Comparison of ENCODE assay signal across 8 cellular contexts in genomic region chr11:31509017-31509411, GRCh38. TPM values are rescaled to one million over a fixed set of nuclear protein-coding genes. Genes with fewer than 3 reads are reported as not detected.
A peak's percentile ranks its signal among the peaks of the same experiment; 100 is the strongest.
DNase-seq lines count a peak whose midpoint lies in the region; ATAC-seq and TF ChIP-seq lines count a peak whose summit lies in the region.

No MANE protein-coding gene starts in this region.

- no peak for TF ChIP-seq RAD21 in SK-N-SH (IDR thresholded peaks at IDR 0.05; ENCODE audit: low read length)

- TF ChIP-seq EP300 in SK-N-SH (IDR thresholded peaks at IDR 0.05; ENCODE audit: borderline replicate concordance in 1 of 2, low read depth in 1 of 2, low read length in 1 of 2): no peak

- H3K36me3 Mint-ChIP-seq in activated naive CD4-positive, alpha-beta T cell treated with anti-CD3 and anti-CD28 coated beads for 36 hours (ENCODE audit: low read depth): peaks cover 16% of the 10 kb centered on the region

- H4K8ac ChIP-seq in trophoblast cell (ENCODE audit: low read depth, low read length): no peak overlapping the region

- CTCF ChIA-PET in activated naive CD4-positive, alpha-beta T cell treated with anti-CD3 and anti-CD28 coated beads for 36 hours (lab: Charles Lee): no interaction called here
- CTCF ChIA-PET in SK-N-SH (lab: Yijun Ruan, JAX): no interaction called here

- no peak overlapping the region for H3K23ac ChIP-seq in trophoblast cell (ENCODE audit: low read length)

- peak overlapping the region; percentile 99 for H3K4me3 Mint-ChIP-seq in activated naive CD4-positive, alpha-beta T cell treated with anti-CD3 and anti-CD28 coated beads for 36 hours

- H2AFZ ChIP-seq in SK-N-SH (ENCODE audit: low read depth) (peak overlapping the region; percentile 97), trophoblast cell (ENCODE audit: insufficient read depth, low read length, poor library complexity) (no peak overlapping the region)

- H3K4me1 Mint-ChIP-seq in activated naive CD4-positive, alpha-beta T cell treated with anti-CD3 and anti-CD28 coated beads for 36 hours (ENCODE audit: low read depth): peaks cover 39% of the 10 kb centered on the region

- H3K4me2 ChIP-seq in SK-N-SH (peak overlapping the region; percentile 73), trophoblast cell (ENCODE audit: low read length) (peak overlapping the region; percentile 64)

- peaks cover 7 to 8% of the 10 kb centered on the region in 2 experiments for H3K36me3 ChIP-seq in SK-N-SH (replicated peaks in 1 of 2; ENCODE audit: control insufficient read depth in 1 of 2, insufficient read depth in 2 of 2, low read length in 1 of 2)
- H3K36me3 ChIP-seq in trophoblast cell (ENCODE audit: control insufficient read depth in 1 of 2, insufficient read depth in 2 of 2, low read length in 2 of 2): no peaks in the 10 kb centered on the region

- H3K27ac ChIP-seq in SK-N-SH (ENCODE audit: low read depth in 2 of 2, low read length in 1 of 2) (peak overlapping the region in 1 of 2 experiments; percentile 68; a peak in 1 of 4 replicates), trophoblast cell (ENCODE audit: low read depth, low read length) (no peak overlapping the region)

- H3K9ac ChIP-seq in SK-N-SH (peak overlapping the region; percentile 83), trophoblast cell (ENCODE audit: low read length) (peak overlapping the region; percentile 24)

- H3K9me3 ChIP-seq in SK-N-SH (no peaks in the 10 kb centered on the region), trophoblast cell (ENCODE audit: insufficient read depth, low read depth, low read length) (peaks cover 3% of the 10 kb centered on the region)

- H3K18ac ChIP-seq in trophoblast cell (ENCODE audit: low read length): no peak overlapping the region

- no peaks in the 10 kb centered on the region for H3F3A ChIP-seq in SK-N-SH (replicated peaks; ENCODE audit: insufficient read depth)

- ATAC-seq in HG02798 (IDR thresholded peaks at IDR 0.05; ENCODE audit: poor library complexity, unreplicated experiment): peak; percentile 5
- no peak for ATAC-seq in GM19467 (IDR thresholded peaks at IDR 0.05; ENCODE audit: unreplicated experiment)

- intact Hi-C loops in activated naive CD4-positive, alpha-beta T cell treated with anti-CD3 and anti-CD28 coated beads for 36 hours (cut with micrococcal nuclease): loop anchor here (1.0 to 10.0 kb wide), 5 partner anchors 140 to 1184 kb away; partner anchors contain the start of genes ARL14EP, DCDC1, DNAJC24 and EIF3M

- H3K9me3 Mint-ChIP-seq in activated naive CD4-positive, alpha-beta T cell treated with anti-CD3 and anti-CD28 coated beads for 36 hours: no peaks in the 10 kb centered on the region

- no peaks in the 10 kb centered on the region for H3K27me3 ChIP-seq in SK-N-SH (ENCODE audit: insufficient read depth)
- no peaks in the 10 kb centered on the region for H3K27me3 ChIP-seq in trophoblast cell (ENCODE audit: insufficient read depth, low read length)

- no peak for TF ChIP-seq CTCF in SK-N-SH (IDR thresholded peaks at IDR 0.05)
- TF ChIP-seq CTCF in fibroblast of pulmonary artery (IDR thresholded peaks at IDR 0.05; ENCODE audit: low read length, missing control alignments): no peak

- H3K79me2 ChIP-seq in SK-N-SH (ENCODE audit: insufficient read depth) (peaks cover 48% of the 10 kb centered on the region), trophoblast cell (ENCODE audit: control insufficient read depth, insufficient read depth, low read length, poor library complexity) (peaks cover 2% of the 10 kb centered on the region)

- no peak overlapping the region for H2BK120ac ChIP-seq in trophoblast cell (ENCODE audit: insufficient read depth, low read length, poor library complexity)

- H3K4me1 ChIP-seq in SK-N-SH (ENCODE audit: control insufficient read depth in 1 of 2, insufficient read depth in 2 of 2, low read depth in 1 of 2, low read length in 1 of 2) (peaks cover 12 to 22% of the 10 kb centered on the region in 2 experiments; a peak in 3 of 4 replicates), trophoblast cell (ENCODE audit: control insufficient read depth in 1 of 2, insufficient read depth in 2 of 2, low read length in 2 of 2) (no peaks in the 10 kb centered on the region)

- H3K9me2 ChIP-seq in SK-N-SH: no peaks in the 10 kb centered on the region

- H4K12ac ChIP-seq in trophoblast cell (ENCODE audit: low read depth, low read length): no peak overlapping the region

- 3% methylated on average over 8 of the region's 8 CpGs for WGBS in SK-N-SH (ENCODE audit: low lambda C conversion rate)
- WGBS in trophoblast cell (ENCODE audit: extremely low coverage, insufficient coverage, insufficient read length): no CpG with 5 or more reads among the region's 8 CpGs

- H3K4me3 ChIP-seq in SK-N-SH (ENCODE audit: low read depth in 2 of 2, low read length in 1 of 2) (peak overlapping the region; percentile 95 to 97), fibroblast of pulmonary artery (replicated peaks; ENCODE audit: low read depth, low read length) (peak overlapping the region; percentile 98), trophoblast cell (ENCODE audit: low read depth, low read length) (peak overlapping the region; percentile 72)

- H4K91ac ChIP-seq in trophoblast cell (ENCODE audit: low read depth, low read length): no peak overlapping the region

- H2BK12ac ChIP-seq in trophoblast cell (ENCODE audit: low read length): no peak overlapping the region

- DNase-seq in activated naive CD4-positive, alpha-beta T cell treated with anti-CD3 and anti-CD28 coated beads for 36 hours: no peak
- no peak for DNase-seq in activated naive CD4-positive, alpha-beta T cell treated with Interleukin-2 at 50 U/mL for 16 hours
- DNase-seq in SK-N-SH: no peak
- no peak for DNase-seq in fibroblast of pulmonary artery (ENCODE audit: low read depth)
- peak in 1 of 2 donors; percentile 41 for DNase-seq in trophoblast cell
- no peak for DNase-seq in ureter (ENCODE audit: low spot score)

- H3K27me3 Mint-ChIP-seq in activated naive CD4-positive, alpha-beta T cell treated with anti-CD3 and anti-CD28 coated beads for 36 hours (ENCODE audit: low read depth): no peaks in the 10 kb centered on the region

- H4K20me1 ChIP-seq in SK-N-SH (ENCODE audit: insufficient read depth): no peaks in the 10 kb centered on the region

- POLR2A ChIA-PET in SK-N-SH (lab: Yijun Ruan, JAX): no interaction called here

- no peak overlapping the region for H3K14ac ChIP-seq in trophoblast cell (ENCODE audit: low read length)

- no peak overlapping the region for H3K4ac ChIP-seq in trophoblast cell (ENCODE audit: low read depth, low read length)

- H2AK5ac ChIP-seq in trophoblast cell (ENCODE audit: low read length): no peak overlapping the region

- H3K27ac Mint-ChIP-seq in activated naive CD4-positive, alpha-beta T cell treated with anti-CD3 and anti-CD28 coated beads for 36 hours: peak overlapping the region; percentile 90

- no peak overlapping the region for H2BK5ac ChIP-seq in trophoblast cell (ENCODE audit: low read depth, low read length, poor library complexity)

- H3K79me1 ChIP-seq in trophoblast cell (ENCODE audit: low read length): peaks cover 4% of the 10 kb centered on the region

TF ChIP-seq in SK-N-SH, 30 proteins besides CTCF, POLR2A, EP300 and RAD21:
- TF ChIP-seq TEAD4 (IDR thresholded peaks at IDR 0.05; ENCODE audit: borderline replicate concordance, insufficient read depth): no peak
- no peak for TF ChIP-seq NRF1 (IDR thresholded peaks at IDR 0.05; ENCODE audit: low read depth, low read length)
- TF ChIP-seq, protein P1, sequence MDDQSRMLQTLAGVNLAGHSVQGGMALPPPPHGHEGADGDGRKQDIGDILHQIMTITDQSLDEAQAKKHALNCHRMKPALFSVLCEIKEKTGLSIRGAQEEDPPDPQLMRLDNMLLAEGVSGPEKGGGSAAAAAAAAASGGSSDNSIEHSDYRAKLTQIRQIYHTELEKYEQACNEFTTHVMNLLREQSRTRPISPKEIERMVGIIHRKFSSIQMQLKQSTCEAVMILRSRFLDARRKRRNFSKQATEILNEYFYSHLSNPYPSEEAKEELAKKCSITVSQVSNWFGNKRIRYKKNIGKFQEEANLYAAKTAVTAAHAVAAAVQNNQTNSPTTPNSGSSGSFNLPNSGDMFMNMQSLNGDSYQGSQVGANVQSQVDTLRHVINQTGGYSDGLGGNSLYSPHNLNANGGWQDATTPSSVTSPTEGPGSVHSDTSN (IDR thresholded peaks at IDR 0.05): no peak
- no peak for TF ChIP-seq CHD2 (IDR thresholded peaks at IDR 0.05; ENCODE audit: low read length, partially characterized antibody)
- TF ChIP-seq, protein P2, sequence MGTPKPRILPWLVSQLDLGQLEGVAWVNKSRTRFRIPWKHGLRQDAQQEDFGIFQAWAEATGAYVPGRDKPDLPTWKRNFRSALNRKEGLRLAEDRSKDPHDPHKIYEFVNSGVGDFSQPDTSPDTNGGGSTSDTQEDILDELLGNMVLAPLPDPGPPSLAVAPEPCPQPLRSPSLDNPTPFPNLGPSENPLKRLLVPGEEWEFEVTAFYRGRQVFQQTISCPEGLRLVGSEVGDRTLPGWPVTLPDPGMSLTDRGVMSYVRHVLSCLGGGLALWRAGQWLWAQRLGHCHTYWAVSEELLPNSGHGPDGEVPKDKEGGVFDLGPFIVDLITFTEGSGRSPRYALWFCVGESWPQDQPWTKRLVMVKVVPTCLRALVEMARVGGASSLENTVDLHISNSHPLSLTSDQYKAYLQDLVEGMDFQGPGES (IDR thresholded peaks at IDR 0.05; ENCODE audit: low read depth, low read length): no peak
- TF ChIP-seq, protein P3, sequence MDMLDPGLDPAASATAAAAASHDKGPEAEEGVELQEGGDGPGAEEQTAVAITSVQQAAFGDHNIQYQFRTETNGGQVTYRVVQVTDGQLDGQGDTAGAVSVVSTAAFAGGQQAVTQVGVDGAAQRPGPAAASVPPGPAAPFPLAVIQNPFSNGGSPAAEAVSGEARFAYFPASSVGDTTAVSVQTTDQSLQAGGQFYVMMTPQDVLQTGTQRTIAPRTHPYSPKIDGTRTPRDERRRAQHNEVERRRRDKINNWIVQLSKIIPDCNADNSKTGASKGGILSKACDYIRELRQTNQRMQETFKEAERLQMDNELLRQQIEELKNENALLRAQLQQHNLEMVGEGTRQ (IDR thresholded peaks at IDR 0.05; ENCODE audit: borderline replicate concordance, low read depth, low read length): no peak

RNA-seq across cellular contexts. Expression of gene IMMP1L, which starts 0.4 kb away (rescaled TPM):
- 10 to 100 TPM; 15.6 to 15.9 TPM for total RNA-seq in activated naive CD4-positive, alpha-beta T cell treated with anti-CD3 and anti-CD28 coated beads for 36 hours
- 29.2 and 40.9 TPM in 2 replicates for polyA plus RNA-seq in SK-N-SH (2012; rRNA removed)
- 38.6 and 83.3 TPM in 2 replicates for polyA plus RNA-seq in SK-N-SH (2012; cell fraction: cytosol; rRNA removed)
- polyA plus RNA-seq in SK-N-SH (2012; cell fraction: nucleus; rRNA removed): 14.3 and 18.7 TPM in 2 replicates
- 17.2 and 17.3 TPM in 2 replicates for polyA plus RNA-seq in trophoblast cell (2013)
- 26.5 TPM for total RNA-seq in ureter

RNA-seq across cellular contexts. Expression of gene ELP4, which starts 0.6 kb away (rescaled TPM):
- 10 to 100 TPM; 20.8 to 23.8 TPM for total RNA-seq in activated naive CD4-positive, alpha-beta T cell treated with anti-CD3 and anti-CD28 coated beads for 36 hours
- polyA plus RNA-seq in SK-N-SH (2012; rRNA removed): 7.0 and 8.3 TPM in 2 replicates
- 9.2 and 10.5 TPM in 2 replicates for polyA plus RNA-seq in SK-N-SH (2012; cell fraction: cytosol; rRNA removed)
- polyA plus RNA-seq in SK-N-SH (2012; cell fraction: nucleus; rRNA removed): 5.4 and 6.4 TPM in 2 replicates
- polyA plus RNA-seq in trophoblast cell (2013): 12.7 and 13.4 TPM in 2 replicates
- total RNA-seq in ureter: 20.6 TPM
